9 cellular contexts compared by ENCODE assay signal in the genomic region with DNA sequence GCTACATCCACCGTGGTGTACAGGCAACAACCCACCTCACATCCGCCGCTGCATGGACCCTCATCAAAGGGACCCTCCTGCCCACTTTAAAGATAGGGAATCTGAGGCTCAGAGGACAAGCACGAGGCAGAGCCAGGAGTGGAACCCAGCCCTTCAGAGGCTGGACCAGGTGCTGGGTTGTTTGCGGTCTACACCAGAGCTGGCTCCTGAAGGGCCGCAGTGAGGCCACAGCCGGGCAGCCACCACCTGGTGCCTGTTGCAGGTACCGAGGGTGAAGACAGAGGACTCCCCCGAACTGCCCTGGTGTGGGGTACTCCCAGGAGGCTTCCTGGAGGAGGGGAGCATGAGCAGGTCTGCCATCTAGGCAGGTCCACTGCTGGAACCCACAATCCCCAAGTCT.
"Had no signal": no experiment of that assay in that cellular context is flagged by ENCODE, and none has a peak within 500 bp of the region (broad histone marks: within the 10 kb centered on the region; RNA-seq: fewer than 3 reads in every experiment).

No MANE protein-coding gene starts in this region.

- ATAC-seq: HCT116, HepG2 had no signal

- H3K9ac ChIP-seq: GM23248 had no signal

- H3K4me1 ChIP-seq: HAP-1 had no signal

- DNase-seq: GM23248, GOT3, HFFc6, KBM-7 had no signal

- H3K27ac Mint-ChIP-seq: HFFc6, IgD-negative memory B cell had no signal

- H3K36me3 ChIP-seq: HAP-1 had no signal

- H2AFZ ChIP-seq: GM23248 had no signal

- H3K4me3 ChIP-seq: GM23248, HAP-1 had no signal

- H3K4me3 Mint-ChIP-seq: HFFc6, IgD-negative memory B cell had no signal

- H3K27ac ChIP-seq: GM23248, HL-60 had no signal

- H3K9me3 Mint-ChIP-seq: IgD-negative memory B cell had no signal

- H3K9me3 ChIP-seq: HAP-1 had no signal
